In the genomic region with DNA sequence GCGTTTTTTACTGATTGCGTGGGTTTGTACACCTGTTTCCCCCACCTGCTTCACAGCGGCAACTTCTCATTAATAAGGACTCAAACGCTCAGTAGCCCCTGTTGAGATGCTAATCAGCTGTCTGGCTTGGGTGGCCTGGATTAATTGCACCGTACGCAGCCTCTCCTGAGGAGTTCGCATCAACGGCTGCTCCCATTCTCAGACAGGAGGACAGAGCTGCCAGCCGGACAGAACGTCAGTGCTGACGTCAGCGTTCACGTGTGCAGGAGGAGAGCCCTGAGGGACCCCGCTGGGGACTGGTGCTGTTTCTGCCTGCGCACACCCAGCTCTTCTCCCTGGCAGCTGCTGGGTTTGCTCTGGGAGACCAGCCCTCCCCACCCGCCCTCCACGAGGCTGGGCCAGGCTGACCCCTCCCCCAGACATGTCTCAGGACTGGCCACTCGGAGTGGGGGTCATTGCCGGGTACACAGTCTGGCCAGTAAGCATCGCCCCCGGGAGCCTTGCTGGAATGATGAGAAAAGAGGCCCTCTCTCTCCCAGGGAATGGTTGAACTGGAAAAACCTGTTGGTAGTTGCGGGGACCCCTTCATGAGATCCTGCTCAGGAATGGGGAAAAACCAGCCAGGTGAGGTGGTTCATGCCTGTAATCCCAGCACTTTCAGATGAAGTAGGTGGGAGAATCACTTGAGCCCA, we compare ENCODE assay signal across 8 cellular contexts. TPM values are rescaled to one million over a fixed set of nuclear protein-coding genes. Genes with fewer than 3 reads are reported as not detected.
DNase-seq lines count a peak whose midpoint lies in the region; ATAC-seq, FAIRE-seq and TF ChIP-seq lines count a peak whose summit lies in the region.

No MANE protein-coding gene starts in this region.

- H3K36me3 ChIP-seq in CD4-positive, CD25-positive, alpha-beta regulatory T cell (ENCODE audit: control insufficient read depth, insufficient read depth, low read length): no peaks in the 10 kb centered on the region
- no peaks in the 10 kb centered on the region for H3K36me3 ChIP-seq in astrocyte (ENCODE audit: insufficient read depth, low read length)
- no peaks in the 10 kb centered on the region for H3K36me3 ChIP-seq in hepatocyte (replicated peaks; ENCODE audit: insufficient read depth, low read depth)

- H3K4me2 ChIP-seq in astrocyte (ENCODE audit: low read length): peak overlapping the region; percentile 89
- peak overlapping the region; percentile 69 for H3K4me2 ChIP-seq in hepatocyte

- DNase-seq in CD4-positive, CD25-positive, alpha-beta regulatory T cell: peak in 1 of 3 donors; percentile 36
- DNase-seq in NCI-H146 treated with DMSO at 0.1 percent for 48 hours (lab: John Stamatoyannopoulos, UW; ENCODE audit: unreplicated experiment) (peak; percentile 95), astrocyte (ENCODE audit: low read depth) (peak; percentile 83), hepatocyte (ENCODE audit: low spot score) (peak; percentile 91), retina (peak; percentile 84), NCI-H226 (no peak), NCI-H446 treated with DMSO at 0.1 percent for 48 hours (lab: John Stamatoyannopoulos, UW) (no peak), NOMO-1 (lab: John Stamatoyannopoulos, UW; ENCODE audit: unreplicated experiment in 2 of 2) (no peak)

- H4K20me1 ChIP-seq in astrocyte (ENCODE audit: insufficient read depth, low read length): no peaks in the 10 kb centered on the region
- no peaks in the 10 kb centered on the region for H4K20me1 ChIP-seq in hepatocyte (ENCODE audit: insufficient read depth, poor library complexity, severe bottlenecking)

- H3K4me1 ChIP-seq in CD4-positive, CD25-positive, alpha-beta regulatory T cell (ENCODE audit: control insufficient read depth, insufficient read depth, low read length, poor library complexity, severe bottlenecking): peaks cover under 1% of the 10 kb centered on the region
- peaks cover 6% of the 10 kb centered on the region for H3K4me1 ChIP-seq in astrocyte (ENCODE audit: insufficient read depth, low read length)
- peaks cover 4% of the 10 kb centered on the region for H3K4me1 ChIP-seq in hepatocyte (ENCODE audit: insufficient read depth)

- H3K79me2 ChIP-seq in astrocyte (ENCODE audit: insufficient read depth, low read length) (no peaks in the 10 kb centered on the region), hepatocyte (no peaks in the 10 kb centered on the region)

- peak overlapping the region; percentile 77 for H3K9ac ChIP-seq in astrocyte (ENCODE audit: low read length)

- no peak for FAIRE-seq in astrocyte (lab: Jason Lieb, UNC)

- H3K9me2 ChIP-seq in hepatocyte (replicated peaks; ENCODE audit: insufficient read depth): no peaks in the 10 kb centered on the region

- no peak for ATAC-seq in CD4-positive, CD25-positive, alpha-beta regulatory T cell (ENCODE audit: low read depth in 2 of 2)

- H2AFZ ChIP-seq in astrocyte (ENCODE audit: low read depth, low read length) (peak overlapping the region; percentile 86), hepatocyte (peak overlapping the region; percentile 9)

- no peak overlapping the region for H3K27ac ChIP-seq in CD4-positive, CD25-positive, alpha-beta regulatory T cell (ENCODE audit: insufficient read depth, low read length, poor library complexity, severe bottlenecking)
- no peak overlapping the region for H3K27ac ChIP-seq in astrocyte (ENCODE audit: low read depth, low read length)
- H3K27ac ChIP-seq in hepatocyte: peak overlapping the region; percentile 90

- H3K4me3 Mint-ChIP-seq in CD4-positive, CD25-positive, alpha-beta regulatory T cell: no peak overlapping the region
- no peak overlapping the region for H3K4me3 Mint-ChIP-seq in astrocyte (ENCODE audit: unreplicated experiment)

- no peaks in the 10 kb centered on the region for H3K27me3 ChIP-seq in CD4-positive, CD25-positive, alpha-beta regulatory T cell (ENCODE audit: control insufficient read depth, insufficient read depth, low read length)
- H3K27me3 ChIP-seq in astrocyte (ENCODE audit: insufficient read depth, low read length): no peaks in the 10 kb centered on the region
- H3K27me3 ChIP-seq in hepatocyte: no peaks in the 10 kb centered on the region

- no peaks in the 10 kb centered on the region for H3K36me3 Mint-ChIP-seq in CD4-positive, CD25-positive, alpha-beta regulatory T cell
- no peaks in the 10 kb centered on the region for H3K36me3 Mint-ChIP-seq in astrocyte (ENCODE audit: low read depth, unreplicated experiment)

- TF ChIP-seq CTCF in astrocyte (IDR thresholded peaks at IDR 0.05; ENCODE audit: insufficient read depth, low read depth, low read length): no peak
- TF ChIP-seq CTCF in hepatocyte (IDR thresholded peaks at IDR 0.05; ENCODE audit: poor library complexity): no peak

- H3K9me3 Mint-ChIP-seq in CD4-positive, CD25-positive, alpha-beta regulatory T cell: no peaks in the 10 kb centered on the region
- H3K9me3 Mint-ChIP-seq in astrocyte (ENCODE audit: unreplicated experiment): no peaks in the 10 kb centered on the region

- 34% methylated on average over 22 of the region's 22 CpGs for WGBS in hepatocyte (ENCODE audit: low lambda C conversion rate, missing lambda C conversion rate)

- peak overlapping the region in 1 of 3 donors; percentile 67 for H3K27ac Mint-ChIP-seq in CD4-positive, CD25-positive, alpha-beta regulatory T cell
- H3K27ac Mint-ChIP-seq in astrocyte (ENCODE audit: unreplicated experiment): no peak overlapping the region

- H3K9me3 ChIP-seq in CD4-positive, CD25-positive, alpha-beta regulatory T cell (ENCODE audit: control insufficient read depth in 2 of 2, low read length in 2 of 2): no peaks in the 10 kb centered on the region
- H3K9me3 ChIP-seq in astrocyte (ENCODE audit: insufficient read depth, low read depth, low read length) (no peaks in the 10 kb centered on the region), hepatocyte (ENCODE audit: low read depth) (no peaks in the 10 kb centered on the region)

- H3K4me3 ChIP-seq in CD4-positive, CD25-positive, alpha-beta regulatory T cell (ENCODE audit: low read depth, low read length): peak overlapping the region; percentile 13
- H3K4me3 ChIP-seq in astrocyte (ENCODE audit: insufficient read depth, low read depth, low read length) (peak overlapping the region; percentile 53), hepatocyte (no peak overlapping the region)

- H3K27me3 Mint-ChIP-seq in CD4-positive, CD25-positive, alpha-beta regulatory T cell: peaks cover 7% of the 10 kb centered on the region
- H3K27me3 Mint-ChIP-seq in astrocyte (ENCODE audit: low read depth, unreplicated experiment): no peaks in the 10 kb centered on the region

- H3K4me1 Mint-ChIP-seq in CD4-positive, CD25-positive, alpha-beta regulatory T cell: peaks cover 0 to 5% (median 1%) of the 10 kb centered on the region in 4 donors
- no peaks in the 10 kb centered on the region for H3K4me1 Mint-ChIP-seq in astrocyte (ENCODE audit: low read depth, unreplicated experiment)

RNA-seq across cellular contexts. Expression of gene BANP, which starts 5.7 kb away (rescaled TPM):
- 114 TPM for total RNA-seq in CD4-positive, CD25-positive, alpha-beta regulatory T cell
- polyA plus RNA-seq in CD4-positive, CD25-positive, alpha-beta regulatory T cell: 10 to 100 TPM; 20.4 to 27.6 (median 25.9) TPM
- total RNA-seq in astrocyte (26.0 and 28.9 TPM in 2 replicates), hepatocyte (17.9 and 23.8 TPM in 2 replicates)
- 17.3 and 22.8 TPM in 2 replicates for polyA plus RNA-seq in hepatocyte

RNA-seq across cellular contexts. Expression of gene CA5A, which starts 9.2 kb away (rescaled TPM):
- total RNA-seq in CD4-positive, CD25-positive, alpha-beta regulatory T cell: not detected
- polyA plus RNA-seq in CD4-positive, CD25-positive, alpha-beta regulatory T cell: not detected
- not detected in 2 replicates for total RNA-seq in astrocyte
- total RNA-seq in hepatocyte: 1.7 and 1.9 TPM in 2 replicates
- polyA plus RNA-seq in hepatocyte: 0.91 and 1.0 TPM in 2 replicates

Comparison
In these comparisons a context has a peak if more than half of its experiments do, and no peak if none do; other contexts are left out.
1. DNase-seq: peak in NCI-H146 treated with DMSO at 0.1 percent for 48 hours (single experiment), astrocyte (single experiment), hepatocyte (single experiment) and retina (single experiment); none in NCI-H226 (single experiment), NCI-H446 treated with DMSO at 0.1 percent for 48 hours (single experiment) and NOMO-1 (0 of 2).